Comparison of ENCODE assay signal across 1 cellular context in the genomic region with DNA sequence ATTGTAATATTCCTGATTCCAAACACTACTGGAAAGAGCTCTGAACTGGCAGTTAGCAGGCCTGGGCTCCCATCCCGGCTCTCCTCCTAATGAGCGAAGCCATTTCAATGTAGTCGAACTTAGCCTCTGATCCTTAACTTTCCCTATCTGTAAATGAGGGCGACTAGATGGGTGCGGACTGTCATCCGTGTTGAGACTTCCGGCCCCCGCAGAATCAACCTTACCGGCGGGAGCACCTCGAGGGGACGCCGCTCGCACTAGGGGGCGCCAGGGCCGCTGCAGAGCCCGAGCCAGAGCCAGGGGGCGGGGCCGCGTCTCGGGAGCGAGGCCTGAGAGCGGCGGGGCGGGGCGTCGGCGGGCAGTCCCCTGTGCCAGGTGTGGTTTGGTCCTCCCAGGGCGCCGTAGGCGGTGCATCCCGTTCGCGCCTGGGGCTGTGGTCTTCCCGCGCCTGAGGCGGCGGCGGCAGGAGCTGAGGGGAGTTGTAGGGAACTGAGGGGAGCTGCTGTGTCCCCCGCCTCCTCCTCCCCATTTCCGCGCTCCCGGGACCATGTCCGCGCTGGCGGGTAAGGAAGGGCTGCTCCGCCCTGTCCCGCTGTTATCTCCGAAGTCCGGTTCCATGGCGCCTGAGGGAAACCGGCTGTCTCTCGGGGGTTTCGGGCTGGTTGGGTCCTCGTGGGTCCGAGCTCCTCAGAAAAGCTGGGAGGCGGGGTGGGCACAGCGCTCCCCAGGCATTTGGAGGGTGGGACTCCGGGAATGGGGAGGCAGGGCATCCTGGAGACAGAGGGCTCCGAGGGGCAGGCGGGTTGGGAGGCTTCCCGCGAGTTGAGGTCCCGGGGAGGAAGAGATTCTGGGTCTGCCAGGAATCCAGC.
TF ChIP-seq lines count a peak whose summit lies in the region.

Gene LIMK2 (plus strand): TSS at position 437 of the 869 bp plus-strand sequence. CDS start 111 bp downstream, at position 548.

TF ChIP-seq in K562, 482 proteins besides CTCF, POLR2A, EP300 and RAD21 (continued from another document):
- TF ChIP-seq, protein P1, sequence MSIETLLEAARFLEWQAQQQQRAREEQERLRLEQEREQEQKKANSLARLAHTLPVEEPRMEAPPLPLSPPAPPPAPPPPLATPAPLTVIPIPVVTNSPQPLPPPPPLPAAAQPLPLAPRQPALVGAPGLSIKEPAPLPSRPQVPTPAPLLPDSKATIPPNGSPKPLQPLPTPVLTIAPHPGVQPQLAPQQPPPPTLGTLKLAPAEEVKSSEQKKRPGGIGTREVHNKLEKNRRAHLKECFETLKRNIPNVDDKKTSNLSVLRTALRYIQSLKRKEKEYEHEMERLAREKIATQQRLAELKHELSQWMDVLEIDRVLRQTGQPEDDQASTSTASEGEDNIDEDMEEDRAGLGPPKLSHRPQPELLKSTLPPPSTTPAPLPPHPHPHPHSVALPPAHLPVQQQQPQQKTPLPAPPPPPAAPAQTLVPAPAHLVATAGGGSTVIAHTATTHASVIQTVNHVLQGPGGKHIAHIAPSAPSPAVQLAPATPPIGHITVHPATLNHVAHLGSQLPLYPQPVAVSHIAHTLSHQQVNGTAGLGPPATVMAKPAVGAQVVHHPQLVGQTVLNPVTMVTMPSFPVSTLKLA (conservative IDR thresholded peaks at IDR 0.05): peak; percentile 36 to 70; a peak in 2 of 4 replicates
- TF ChIP-seq REST (CRISPR knock-in tag; IDR thresholded peaks at IDR 0.05; ENCODE audit: low read depth) (0 out of 2 replicates have a peak, but pooled peaks have one; percentile 22), ZSCAN32 (CRISPR knock-in tag; IDR thresholded peaks at IDR 0.05) (no peak), SAFB (IDR thresholded peaks at IDR 0.05; ENCODE audit: borderline replicate concordance, low read depth, low read length) (no peak), ZNF253 (CRISPR knock-in tag; conservative IDR thresholded peaks at IDR 0.05) (no peak), SP2 (IDR thresholded peaks at IDR 0.05; ENCODE audit: extremely low read depth, low read depth, low read length, poor library complexity, severe bottlenecking) (no peak), ELF4 (CRISPR knock-in tag; IDR thresholded peaks at IDR 0.05) (no peak; the same call in 1 of the 2 replicates), GATA2 (CRISPR knock-in tag; IDR thresholded peaks at IDR 0.05) (no peak), NFE2 (IDR thresholded peaks at IDR 0.05; ENCODE audit: low read depth) (no peak), ZBTB2 (IDR thresholded peaks at IDR 0.05) (no peak), PURB (CRISPR knock-in tag; IDR thresholded peaks at IDR 0.05; ENCODE audit: low read depth) (no peak), HNRNPUL1 (IDR thresholded peaks at IDR 0.05; ENCODE audit: low read length) (no peak), NFRKB (IDR thresholded peaks at IDR 0.05; ENCODE audit: low read depth) (no peak), SREBF1 (IDR thresholded peaks at IDR 0.05; ENCODE audit: borderline replicate concordance, low read depth, low read length) (no peak), TOE1 (IDR thresholded peaks at IDR 0.05; ENCODE audit: borderline replicate concordance) (no peak), TOE1 (CRISPR knock-in tag; IDR thresholded peaks at IDR 0.05; ENCODE audit: borderline replicate concordance, low read depth) (no peak), PBX2 (CRISPR knock-in tag; IDR thresholded peaks at IDR 0.05; ENCODE audit: low read depth) (no peak), PBX2 (tag; conservative IDR thresholded peaks at IDR 0.05; ENCODE audit: low read depth) (no peak), GTF2B (IDR thresholded peaks at IDR 0.05; ENCODE audit: extremely low read depth, insufficient read length) (no peak), POU5F1 (IDR thresholded peaks at IDR 0.05; ENCODE audit: borderline replicate concordance, low read depth, low read length, partially characterized antibody) (no peak), NBN (IDR thresholded peaks at IDR 0.05; ENCODE audit: low read depth) (no peak), BCOR (IDR thresholded peaks at IDR 0.05) (peak; percentile 54; the same call in 1 of the 2 replicates), KDM1A (IDR thresholded peaks at IDR 0.05) (0 out of 4 replicates have a peak, but pooled peaks of 1 of the 2 experiments have one; percentile 26), SMARCA5 (IDR thresholded peaks at IDR 0.05) (no peak), PHF8 (IDR thresholded peaks at IDR 0.05; ENCODE audit: borderline replicate concordance, low read length) (peak; percentile 72; the same call in 1 of the 2 replicates), ZNF76 (CRISPR knock-in tag; IDR thresholded peaks at IDR 0.05; ENCODE audit: borderline replicate concordance) (no peak), ZNF780A (CRISPR knock-in tag; IDR thresholded peaks at IDR 0.05) (no peak), ZNF436 (CRISPR knock-in tag; IDR thresholded peaks at IDR 0.05) (no peak), SMAD4 (CRISPR knock-in tag; conservative IDR thresholded peaks at IDR 0.05) (0 out of 2 replicates have a peak, but pooled peaks have one; percentile 26), ZNF785 (CRISPR knock-in tag; IDR thresholded peaks at IDR 0.05) (no peak)
- TF ChIP-seq, protein P2, sequence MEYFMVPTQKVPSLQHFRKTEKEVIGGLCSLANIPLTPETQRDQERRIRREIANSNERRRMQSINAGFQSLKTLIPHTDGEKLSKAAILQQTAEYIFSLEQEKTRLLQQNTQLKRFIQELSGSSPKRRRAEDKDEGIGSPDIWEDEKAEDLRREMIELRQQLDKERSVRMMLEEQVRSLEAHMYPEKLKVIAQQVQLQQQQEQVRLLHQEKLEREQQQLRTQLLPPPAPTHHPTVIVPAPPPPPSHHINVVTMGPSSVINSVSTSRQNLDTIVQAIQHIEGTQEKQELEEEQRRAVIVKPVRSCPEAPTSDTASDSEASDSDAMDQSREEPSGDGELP (CRISPR knock-in tag; IDR thresholded peaks at IDR 0.05; ENCODE audit: borderline replicate concordance): peak; percentile 62; the same call in 1 of the 2 replicates
